16 cellular contexts compared by ENCODE assay signal in genomic region chr13:24182703-24183081, GRCh38. TPM values are rescaled to one million over a fixed set of nuclear protein-coding genes. Genes with fewer than 3 reads are reported as not detected.
DNase-seq lines count a peak whose midpoint lies in the region; ATAC-seq and TF ChIP-seq lines count a peak whose summit lies in the region.
"Had no signal": no experiment of that assay in that cellular context is flagged by ENCODE, and none has a peak within 500 bp of the region (broad histone marks: within the 10 kb centered on the region; RNA-seq: fewer than 3 reads in every experiment).

No MANE protein-coding gene starts in this region.

- 0 out of 2 replicates have a peak overlapping the region, but pooled peaks have one; percentile 30 for H4K5ac ChIP-seq in IMR-90 (ENCODE audit: low read depth, low read length)

- H3K4me1 Mint-ChIP-seq in natural killer cell, result peaks cover 13% of the 10 kb centered on the region in 2 donors
- H3K4me1 Mint-ChIP-seq in neural progenitor cell, result no peaks in the 10 kb centered on the region

- H2AFZ ChIP-seq in IMR-90 (replicated peaks; ENCODE audit: low read length, poor library complexity) (no peak overlapping the region), neural progenitor cell (replicated peaks) (no peak overlapping the region)

- H3K9me3 Mint-ChIP-seq in natural killer cell (peaks cover 2% of the 10 kb centered on the region in 2 donors), neural progenitor cell (peaks cover 24% of the 10 kb centered on the region)

- H3K18ac ChIP-seq in IMR-90 (ENCODE audit: low read depth, low read length), result no peak overlapping the region

- in situ Hi-C loops in IMR-90 (cut with MboI; ENCODE audit: low sequenced_read_pairs), result no loop called here

- no CpG with 5 or more reads among the region's 3 CpGs for WGBS in IMR-90 (ENCODE audit: extremely low coverage in 2 of 2, insufficient read length in 1 of 2), 2 experiments
- 100% methylated on average over 3 of the region's 3 CpGs for WGBS in esophagus muscularis mucosa
- 39 to 70% (median 56%) methylated on average over 3 of the region's 3 CpGs for WGBS in stomach, 5 donors

- H3K79me2 ChIP-seq in neural progenitor cell (ENCODE audit: low read depth), result peaks cover 9% of the 10 kb centered on the region

- no peak overlapping the region for H3K14ac ChIP-seq in IMR-90 (replicated peaks; ENCODE audit: low read depth, low read length)

- no peak for TF ChIP-seq EP300 in esophagus muscularis mucosa (IDR thresholded peaks at IDR 0.05)
- no peak for TF ChIP-seq EP300 in stomach (IDR thresholded peaks at IDR 0.05)

- no peak overlapping the region for H3K9ac ChIP-seq in IMR-90 (ENCODE audit: low read depth, low read length)
- H3K9ac ChIP-seq in neural progenitor cell, result no peak overlapping the region
- H3K9ac ChIP-seq: BLaER1 had no signal

- no peak overlapping the region for H2BK120ac ChIP-seq in IMR-90 (ENCODE audit: low read depth, low read length)

- no peak overlapping the region for H2BK15ac ChIP-seq in IMR-90 (ENCODE audit: low read depth, low read length)

- H3K36me3 Mint-ChIP-seq in natural killer cell (peaks cover 6% of the 10 kb centered on the region), neural progenitor cell (peaks cover 48% of the 10 kb centered on the region)

- intact Hi-C loops in IMR-90 (cut with micrococcal nuclease) (no loop called here), esophagus muscularis mucosa (cut with DNase I) (no loop called here), natural killer cell (cut with micrococcal nuclease) (no loop called here), stomach (cut with DNase I; ENCODE audit: low total_unique reads) (no loop called here)

- H3F3A ChIP-seq in neural progenitor cell (ENCODE audit: low read depth), result no peaks in the 10 kb centered on the region

- no peak for TF ChIP-seq RAD21 in IMR-90 (IDR thresholded peaks at IDR 0.05; ENCODE audit: low read length)

- CTCF ChIA-PET in IMR-90 (lab: Yijun Ruan, JAX), result interaction anchor here (1.4 kb wide), 1 partner anchor 14 kb away, joined by 4 read pairs; no protein-coding TSS in a partner anchor

- H3K36me3 ChIP-seq in IMR-90 (ENCODE audit: control insufficient read depth, insufficient read depth, low read length), result no peaks in the 10 kb centered on the region; the same call in 1 of the 2 replicates
- H3K36me3 ChIP-seq in esophagus muscularis mucosa, result no peaks in the 10 kb centered on the region
- no peaks in the 10 kb centered on the region for H3K36me3 ChIP-seq in stomach
- no peaks in the 10 kb centered on the region for H3K36me3 ChIP-seq in neural progenitor cell
- H3K36me3 ChIP-seq: BLaER1, HAP-1 had no signal

- H3K4ac ChIP-seq in IMR-90 (ENCODE audit: low read depth, low read length), result no peak overlapping the region

- H3K27ac ChIP-seq in IMR-90 (ENCODE audit: insufficient read depth, low read length) (no peak overlapping the region), esophagus muscularis mucosa (replicated peaks in 1 of 4) (no peak overlapping the region), stomach (peak overlapping the region in 3 of 5 donors; percentile 14 to 80 (median 55)), neural progenitor cell (no peak overlapping the region)
- H3K27ac ChIP-seq: BLaER1 had no signal

- H4K20me1 ChIP-seq in IMR-90 (ENCODE audit: insufficient read depth, low read length) (peaks cover 3% of the 10 kb centered on the region; the same call in 1 of the 2 replicates), neural progenitor cell (ENCODE audit: low read depth) (no peaks in the 10 kb centered on the region)
- H4K20me1 ChIP-seq: BLaER1 had no signal

- no peak overlapping the region for H3K56ac ChIP-seq in IMR-90 (ENCODE audit: extremely low read depth, insufficient read depth, low read length)

- H3K9me1 ChIP-seq in IMR-90 (ENCODE audit: insufficient read depth, low read length), result peaks cover 11% of the 10 kb centered on the region; the same call in 1 of the 2 replicates

- H2BK20ac ChIP-seq in IMR-90 (ENCODE audit: low read depth, low read length), result no peak overlapping the region

- peaks cover 0 to 2% of the 10 kb centered on the region in 2 donors for H3K27me3 Mint-ChIP-seq in natural killer cell (ENCODE audit: low read depth in 2 of 2)
- no peaks in the 10 kb centered on the region for H3K27me3 Mint-ChIP-seq in neural progenitor cell (ENCODE audit: insufficient read depth, low read depth)

- H3K27me3 ChIP-seq in IMR-90 (ENCODE audit: control insufficient read depth, insufficient read depth, low read length), result no peaks in the 10 kb centered on the region
- H3K27me3 ChIP-seq in esophagus muscularis mucosa, result no peaks in the 10 kb centered on the region
- H3K27me3 ChIP-seq in stomach, result no peaks in the 10 kb centered on the region
- no peaks in the 10 kb centered on the region for H3K27me3 ChIP-seq in neural progenitor cell
- H3K27me3 ChIP-seq: BLaER1 had no signal

- H2AK5ac ChIP-seq in IMR-90 (ENCODE audit: low read depth, low read length), result no peak overlapping the region; the same call in 1 of the 2 replicates

- H3K27ac Mint-ChIP-seq in natural killer cell, result peak overlapping the region; percentile 59 to 66
- H3K27ac Mint-ChIP-seq in neural progenitor cell, result no peak overlapping the region
- H3K27ac Mint-ChIP-seq: IgD-negative memory B cell had no signal

- peaks cover 37 to 73% of the 10 kb centered on the region in 2 experiments for H3K79me1 ChIP-seq in IMR-90 (ENCODE audit: low read depth in 1 of 2, low read length in 2 of 2)

- H3K4me2 ChIP-seq in IMR-90 (ENCODE audit: low read depth, low read length) (no peak overlapping the region), neural progenitor cell (no peak overlapping the region)
- H3K4me2 ChIP-seq: BLaER1 had no signal

- H4K8ac ChIP-seq in IMR-90 (ENCODE audit: low read depth in 2 of 2, low read length in 2 of 2), result no peak overlapping the region

- H2BK5ac ChIP-seq in IMR-90 (ENCODE audit: low read depth, low read length, poor library complexity, severe bottlenecking), result no peak overlapping the region

- H3K4me3 ChIP-seq in IMR-90 (ENCODE audit: insufficient read depth, low read depth, low read length) (no peak overlapping the region), esophagus muscularis mucosa (no peak overlapping the region), stomach (no peak overlapping the region), neural progenitor cell (no peak overlapping the region)
- H3K4me3 ChIP-seq: BLaER1, HAP-1 had no signal

- no peak overlapping the region for H2AK9ac ChIP-seq in IMR-90 (replicated peaks; ENCODE audit: low read depth, low read length, poor library complexity)

- H3K4me1 ChIP-seq in IMR-90 (ENCODE audit: control insufficient read depth, insufficient read depth, low read length) (peaks cover 11% of the 10 kb centered on the region), esophagus muscularis mucosa (no peaks in the 10 kb centered on the region), stomach (peaks cover 27 to 68% (median 52%) of the 10 kb centered on the region in 4 donors), neural progenitor cell (peaks cover 4% of the 10 kb centered on the region)
- H3K4me1 ChIP-seq: BLaER1 had no signal

- ATAC-seq in IMR-90 (ENCODE audit: low read depth) (no peak), natural killer cell (no peak)

- DNase-seq in IMR-90 (no peak), esophagus muscularis mucosa (ENCODE audit: extremely low spot score) (peak; percentile 45), natural killer cell (no peak), stomach (no peak), NCI-H1417 treated with DMSO at 0.1 percent for 48 hours (lab: John Stamatoyannopoulos, UW) (no peak), neural progenitor cell (ENCODE audit: low spot score) (no peak)
- DNase-seq in activated naive CD4-positive, alpha-beta T cell (lab: John Stamatoyannopoulos, UW), result no peak
- DNase-seq: DMS153, EL, NCI-H1417, NCI-H2029 treated with DMSO at 0.1 percent for 48 hours, NCI-H510A treated with DMSO at 0.1 percent for 48 hours, SIG-M5 had no signal

- POLR2A ChIA-PET in IMR-90 (lab: Charles Lee; ENCODE audit: unreplicated experiment), result no interaction called here

- H3K4me3 Mint-ChIP-seq in natural killer cell (no peak overlapping the region), neural progenitor cell (no peak overlapping the region)

- H4K91ac ChIP-seq in IMR-90 (ENCODE audit: insufficient read depth, low read depth, low read length), result no peak overlapping the region

- TF ChIP-seq POLR2A in IMR-90 (IDR thresholded peaks at IDR 0.05; ENCODE audit: low read depth, low read length) (no peak), esophagus muscularis mucosa (IDR thresholded peaks at IDR 0.05; ENCODE audit: low read depth) (no peak), stomach (IDR thresholded peaks at IDR 0.05) (no peak)

- BruUV-seq in IMR-90 (replicated peaks; lab: Mats Ljungman, UMichigan), result no TSS peak

- H3K23ac ChIP-seq in IMR-90 (ENCODE audit: low read depth, low read length), result no peak overlapping the region

- dilution Hi-C loops in IMR-90 (cut with HindIII; ENCODE audit: low sequenced_read_pairs, unreplicated experiment), result no loop called here

- TF ChIP-seq CTCF in IMR-90 (conservative IDR thresholded peaks at IDR 0.05; ENCODE audit: low read depth, low read length) (no peak), esophagus muscularis mucosa (IDR thresholded peaks at IDR 0.05) (no peak), natural killer cell (IDR thresholded peaks at IDR 0.05) (no peak), stomach (IDR thresholded peaks at IDR 0.05) (no peak), neural progenitor cell (IDR thresholded peaks at IDR 0.05) (no peak)

- H3K9me3 ChIP-seq in IMR-90 (ENCODE audit: control insufficient read depth, insufficient read depth, low read length), result no peaks in the 10 kb centered on the region
- H3K9me3 ChIP-seq in esophagus muscularis mucosa, result no peaks in the 10 kb centered on the region
- no peaks in the 10 kb centered on the region for H3K9me3 ChIP-seq in stomach
- no peaks in the 10 kb centered on the region for H3K9me3 ChIP-seq in neural progenitor cell (ENCODE audit: low read depth)
- H3K9me3 ChIP-seq: HAP-1 had no signal

TF ChIP-seq in IMR-90, 13 proteins besides CTCF, POLR2A, EP300 and RAD21:
- TF ChIP-seq MAFK (IDR thresholded peaks at IDR 0.05; ENCODE audit: low read depth, low read length) (no peak), MXI1 (IDR thresholded peaks at IDR 0.05; ENCODE audit: borderline replicate concordance, low read depth, low read length) (no peak), FOS (IDR thresholded peaks at IDR 0.05; ENCODE audit: low read depth, low read length) (no peak), CEBPB (IDR thresholded peaks at IDR 0.05; ENCODE audit: low read depth, low read length) (no peak), NFE2L2 (IDR thresholded peaks at IDR 0.05; ENCODE audit: low read depth, low read length) (no peak)

RNA-seq across cellular contexts. Expression of gene SPATA13, which starts 22.2 kb away (rescaled TPM):
- 11.4 and 12.5 TPM in 2 replicates for total RNA-seq in IMR-90 (2012; rRNA removed)
- polyA plus RNA-seq in IMR-90 (2012; rRNA removed), result 8.4 and 10.5 TPM in 2 replicates
- polyA plus RNA-seq in IMR-90 (2012; cell fraction: cytosol; rRNA removed), result 4.7 and 5.1 TPM in 2 replicates
- polyA plus RNA-seq in IMR-90 (2012; cell fraction: nucleus; rRNA removed; ENCODE audit: low replicate concordance), result 28.6 and 38.1 TPM in 2 replicates
- 10 to 100 TPM in 3 of 4 donors, 1 to 10 TPM in 1; 9.1 to 21.6 (median 17.1) TPM for total RNA-seq in esophagus muscularis mucosa
- total RNA-seq in natural killer cell, result 100 to 1,000 TPM; 108 to 141 (median 141) TPM
- total RNA-seq in stomach, result 100 to 1,000 TPM in 1 of 5 donors, 10 to 100 TPM in 4; 46.7 to 156 (median 71.6) TPM
- 10 to 100 TPM in 2 of 3 donors, 1 to 10 TPM in 1; 3.6 to 24.4 (median 13.8) TPM for polyA plus RNA-seq in stomach
- 15.9 and 19.8 TPM in 2 replicates for total RNA-seq in neural progenitor cell (ENCODE audit: low replicate concordance)

Comparison
In these comparisons a context has a peak if more than half of its experiments do, and no peak if none do; other contexts are left out.
1. H3K27ac ChIP-seq: peak in stomach (3 of 5); none in IMR-90 (single experiment), esophagus muscularis mucosa (0 of 4) and neural progenitor cell (single experiment).